Comparison of ENCODE assay signal across 29 cellular contexts in the genomic region with DNA sequence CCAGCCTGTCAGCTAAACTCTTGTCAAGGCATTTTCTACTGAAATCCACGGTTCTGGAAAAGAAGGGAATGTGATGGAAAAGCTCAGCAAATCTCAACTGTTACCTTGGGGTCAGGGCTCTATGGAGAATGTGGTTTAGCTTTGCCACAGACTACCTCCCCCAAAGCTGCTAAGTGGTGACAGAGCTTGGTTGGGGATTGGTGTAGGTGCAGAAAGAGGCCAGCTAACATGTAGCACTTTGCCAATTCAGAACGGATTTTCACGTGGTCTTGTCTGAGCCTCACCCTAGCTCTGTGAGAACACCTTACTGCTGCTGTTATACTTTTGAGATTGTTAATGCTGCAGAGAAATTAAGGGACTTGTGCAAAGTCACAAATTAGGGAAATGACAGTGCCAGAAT.
"Had no signal": no experiment of that assay in that cellular context is flagged by ENCODE, and none has a peak within 500 bp of the region (broad histone marks: within the 10 kb centered on the region; RNA-seq: fewer than 3 reads in every experiment).

No MANE protein-coding gene starts in this region.

- H3K27ac ChIP-seq: lower lobe of right lung, right lobe of liver, thoracic aorta, uterus had no signal

- H3K36me3 ChIP-seq: lower lobe of right lung, right lobe of liver, thoracic aorta, uterus had no signal

- H3K4me1 ChIP-seq: lower lobe of right lung, uterus had no signal

- H3K27me3 ChIP-seq: right lobe of liver, uterus had no signal

- ATAC-seq: left lobe of liver; lower lobe of right lung; naive thymus-derived CD8-positive, alpha-beta T cell; right lobe of liver; stimulated activated effector memory CD8-positive, alpha-beta T cell treated with anti-CD3 and anti-CD28 coated beads, Interleukin-12 subunit alpha, Interleukin-12 subunit beta, amount 100 ng/mL, for 72 hours; WTC11 had no signal

- H3K4me3 Mint-ChIP-seq: activated CD4-positive, alpha-beta memory T cell treated with anti-CD3 and anti-CD28 coated beads, Interleukin-2, amount 10 ng/mL, durations not matched to agents 7 days and 5 days; activated CD4-positive, alpha-beta T cell treated with anti-CD3 and anti-CD28 coated beads, Interleukin-2, amount 10 ng/mL, durations not matched to agents 7 days and 5 days; activated naive CD4-positive, alpha-beta T cell treated with anti-CD3 and anti-CD28 coated beads, Interleukin-2, amount 10 ng/mL, durations not matched to agents 7 days and 5 days; activated naive CD8-positive, alpha-beta T cell treated with anti-CD3 and anti-CD28 coated beads, Interleukin-2, amount 10 ng/mL, durations not matched to agents 7 days and 5 days; activated T-cell treated with anti-CD3 and anti-CD28 coated beads, Interleukin-2, amount 50 U/mL, for 24 hours; naive thymus-derived CD8-positive, alpha-beta T cell; neural crest cell; stimulated activated effector memory CD8-positive, alpha-beta T cell treated with anti-CD3 and anti-CD28 coated beads, Interleukin-12 subunit alpha, Interleukin-12 subunit beta, amount 100 ng/mL, for 72 hours; stimulated activated naive CD8-positive, alpha-beta T cell treated with anti-CD3 and anti-CD28 coated beads, Interleukin-15, Interleukin-2, amounts not matched to agents 100 ng/mL and 50 ng/mL, for 24 hours; type B pancreatic cell; WTC11 had no signal

- H3K4me1 Mint-ChIP-seq: activated CD4-positive, alpha-beta memory T cell treated with anti-CD3 and anti-CD28 coated beads, Interleukin-2, amount 10 ng/mL, durations not matched to agents 7 days and 5 days; activated CD4-positive, alpha-beta T cell treated with anti-CD3 and anti-CD28 coated beads, Interleukin-2, amount 10 ng/mL, durations not matched to agents 7 days and 5 days; activated naive CD4-positive, alpha-beta T cell treated with anti-CD3 and anti-CD28 coated beads, Interleukin-2, amount 10 ng/mL, durations not matched to agents 7 days and 5 days; activated naive CD8-positive, alpha-beta T cell treated with anti-CD3 and anti-CD28 coated beads, Interleukin-2, amount 10 ng/mL, durations not matched to agents 7 days and 5 days; naive thymus-derived CD8-positive, alpha-beta T cell; neural crest cell; stimulated activated effector memory CD8-positive, alpha-beta T cell treated with anti-CD3 and anti-CD28 coated beads, Interleukin-12 subunit alpha, Interleukin-12 subunit beta, amount 100 ng/mL, for 72 hours had no signal

- H3K27me3 Mint-ChIP-seq: activated CD4-positive, alpha-beta memory T cell treated with anti-CD3 and anti-CD28 coated beads, Interleukin-2, amount 10 ng/mL, durations not matched to agents 7 days and 5 days; activated CD4-positive, alpha-beta T cell treated with anti-CD3 and anti-CD28 coated beads, Interleukin-2, amount 10 ng/mL, durations not matched to agents 7 days and 5 days; activated naive CD4-positive, alpha-beta T cell treated with anti-CD3 and anti-CD28 coated beads, Interleukin-2, amount 10 ng/mL, durations not matched to agents 7 days and 5 days; activated T-cell treated with anti-CD3 and anti-CD28 coated beads, Interleukin-2, amount 50 U/mL, for 24 hours; stimulated activated naive CD8-positive, alpha-beta T cell treated with anti-CD3 and anti-CD28 coated beads, Interleukin-15, Interleukin-2, amounts not matched to agents 100 ng/mL and 50 ng/mL, for 24 hours; type B pancreatic cell had no signal

- H3K9me3 ChIP-seq: lower lobe of right lung, right lobe of liver, thoracic aorta, uterus had no signal

- DNase-seq: activated CD4-positive, alpha-beta memory T cell treated with anti-CD3 and anti-CD28 coated beads, Interleukin-2, amount 10 ng/mL, durations not matched to agents 7 days and 5 days; activated CD4-positive, alpha-beta T cell treated with anti-CD3 and anti-CD28 coated beads for 1 hour; activated CD4-positive, alpha-beta T cell treated with anti-CD3 and anti-CD28 coated beads, Interleukin-2, amount 10 ng/mL, durations not matched to agents 7 days and 5 days; activated CD8-positive, alpha-beta memory T cell treated with anti-CD3 and anti-CD28 coated beads, Interleukin-2, amount 50 U/mL, for 48 hours; activated gamma-delta T cell; activated naive CD4-positive, alpha-beta T cell treated with anti-CD3 and anti-CD28 coated beads, Interleukin-2, amount 10 ng/mL, durations not matched to agents 7 days and 5 days; activated naive CD8-positive, alpha-beta T cell treated with anti-CD3 and anti-CD28 coated beads, Interleukin-2, amount 10 ng/mL, durations not matched to agents 7 days and 5 days; activated T-cell treated with anti-CD3 and anti-CD28 coated beads, Interleukin-2, amount 50 U/mL, for 24 hours; amniotic stem cell; caudate nucleus; foreskin fibroblast; kidney glomerular epithelial cell; lower lobe of right lung; mesenchymal stem cell; naive thymus-derived CD8-positive, alpha-beta T cell; occipital lobe; posterior cingulate gyrus; right lobe of liver; stimulated activated CD4-positive, alpha-beta T cell treated with anti-CD3 and anti-CD28 coated beads, Interleukin-12 subunit alpha, Interleukin-12 subunit beta, amount 100 ng/mL, for 4 hours; stimulated activated CD4-positive, alpha-beta T cell treated with anti-CD3 and anti-CD28 coated beads, Interleukin-4, amount 100 ng/mL, for 24 hours; T-helper 2 cell; uterus had no signal

- H3K4me3 ChIP-seq: lower lobe of right lung, right lobe of liver, thoracic aorta, uterus had no signal

- H3K27ac Mint-ChIP-seq: activated CD4-positive, alpha-beta memory T cell treated with anti-CD3 and anti-CD28 coated beads, Interleukin-2, amount 10 ng/mL, durations not matched to agents 7 days and 5 days; activated CD4-positive, alpha-beta T cell treated with anti-CD3 and anti-CD28 coated beads, Interleukin-2, amount 10 ng/mL, durations not matched to agents 7 days and 5 days; activated naive CD8-positive, alpha-beta T cell treated with anti-CD3 and anti-CD28 coated beads, Interleukin-2, amount 10 ng/mL, durations not matched to agents 7 days and 5 days; activated T-cell treated with anti-CD3 and anti-CD28 coated beads, Interleukin-2, amount 50 U/mL, for 24 hours; naive thymus-derived CD8-positive, alpha-beta T cell; stimulated activated effector memory CD8-positive, alpha-beta T cell treated with anti-CD3 and anti-CD28 coated beads, Interleukin-12 subunit alpha, Interleukin-12 subunit beta, amount 100 ng/mL, for 72 hours; stimulated activated naive CD8-positive, alpha-beta T cell treated with anti-CD3 and anti-CD28 coated beads, Interleukin-15, Interleukin-2, amounts not matched to agents 100 ng/mL and 50 ng/mL, for 24 hours; WTC11 had no signal

- H3K9me3 Mint-ChIP-seq: activated CD4-positive, alpha-beta memory T cell treated with anti-CD3 and anti-CD28 coated beads, Interleukin-2, amount 10 ng/mL, durations not matched to agents 7 days and 5 days; activated CD4-positive, alpha-beta T cell treated with anti-CD3 and anti-CD28 coated beads, Interleukin-2, amount 10 ng/mL, durations not matched to agents 7 days and 5 days; activated naive CD4-positive, alpha-beta T cell treated with anti-CD3 and anti-CD28 coated beads, Interleukin-2, amount 10 ng/mL, durations not matched to agents 7 days and 5 days; activated naive CD8-positive, alpha-beta T cell treated with anti-CD3 and anti-CD28 coated beads, Interleukin-2, amount 10 ng/mL, durations not matched to agents 7 days and 5 days; activated T-cell treated with anti-CD3 and anti-CD28 coated beads, Interleukin-2, amount 50 U/mL, for 24 hours; stimulated activated naive CD8-positive, alpha-beta T cell treated with anti-CD3 and anti-CD28 coated beads, Interleukin-15, Interleukin-2, amounts not matched to agents 100 ng/mL and 50 ng/mL, for 24 hours; type B pancreatic cell had no signal

- H3K36me3 Mint-ChIP-seq: activated naive CD4-positive, alpha-beta T cell treated with anti-CD3 and anti-CD28 coated beads, Interleukin-2, amount 10 ng/mL, durations not matched to agents 7 days and 5 days; activated naive CD8-positive, alpha-beta T cell treated with anti-CD3 and anti-CD28 coated beads, Interleukin-2, amount 10 ng/mL, durations not matched to agents 7 days and 5 days; naive thymus-derived CD8-positive, alpha-beta T cell; stimulated activated effector memory CD8-positive, alpha-beta T cell treated with anti-CD3 and anti-CD28 coated beads, Interleukin-12 subunit alpha, Interleukin-12 subunit beta, amount 100 ng/mL, for 72 hours; type B pancreatic cell had no signal
